In the genomic region with DNA sequence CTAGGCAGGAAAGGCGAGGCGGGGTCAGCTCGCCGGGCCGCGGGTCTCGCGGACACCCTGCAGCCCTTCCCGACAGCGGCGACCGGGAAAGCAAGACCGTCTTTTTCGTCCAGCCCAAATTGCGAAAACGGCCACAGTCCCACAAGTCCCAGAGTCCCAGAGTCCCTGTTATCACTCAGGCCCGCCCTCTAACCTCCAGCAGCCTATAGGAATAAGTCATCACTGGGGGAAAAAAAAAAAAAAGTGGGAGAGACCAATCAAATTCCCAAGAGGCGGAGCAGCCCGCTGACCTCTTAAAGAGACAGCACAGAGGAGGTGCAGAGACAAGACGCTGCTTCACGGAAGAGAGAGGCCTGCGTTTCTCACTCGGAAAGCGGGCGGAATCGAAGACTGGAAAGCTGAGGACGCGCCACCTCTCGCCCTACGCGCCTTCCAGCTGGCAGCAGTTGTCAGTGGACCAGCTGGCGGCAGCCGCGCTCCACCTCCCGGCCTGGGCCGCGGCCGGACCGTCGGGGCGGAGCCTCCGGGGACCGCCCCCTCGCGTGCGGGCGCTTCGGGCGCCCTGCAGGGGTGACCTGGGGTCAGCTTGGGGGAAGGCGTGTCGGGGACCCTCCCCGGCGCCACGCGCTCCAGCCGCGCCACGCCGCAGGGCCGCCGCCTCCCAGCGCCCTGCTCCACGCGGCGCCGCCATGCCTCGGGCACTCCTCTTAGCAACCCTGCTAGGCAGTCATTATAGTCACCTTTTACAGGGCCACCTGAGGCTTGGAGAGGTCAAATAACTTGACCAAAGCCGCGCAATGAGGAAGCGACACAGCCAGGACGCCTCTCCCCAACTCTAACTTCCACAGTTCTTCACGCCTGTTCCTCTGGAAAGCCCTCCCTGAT, we compare ENCODE assay signal across 8 cellular contexts. TPM values are rescaled to one million over a fixed set of nuclear protein-coding genes. Genes with fewer than 3 reads are reported as not detected.
DNase-seq lines count a peak whose midpoint lies in the region; ATAC-seq and TF ChIP-seq lines count a peak whose summit lies in the region.

A gene (minus strand): TSS at position 141 of the 885 bp plus-strand sequence. CDS start 10,587 bp downstream, outside the sequence.

- H3K36me3 ChIP-seq in BE2C (no peaks in the 10 kb centered on the region; the same call in 1 of the 2 replicates), kidney epithelial cell (ENCODE audit: control insufficient read depth, insufficient read depth, low read length) (peaks cover 1% of the 10 kb centered on the region)

- peak within 1 kb of the TSS; percentile 98 for H3K27ac Mint-ChIP-seq in chondrocyte (ENCODE audit: unreplicated experiment)

- ATAC-seq in HG03432 (IDR thresholded peaks at IDR 0.05; ENCODE audit: unreplicated experiment), result peak; percentile 77

- peak; percentile 61 for TF ChIP-seq POLR2A in GM19099 (IDR thresholded peaks at IDR 0.05; ENCODE audit: extremely low read depth, insufficient read length, low read depth)

- peak within 1 kb of the TSS; percentile 80 for H3K4me3 ChIP-seq in BE2C (ENCODE audit: low read depth, low read length)
- peak within 1 kb of the TSS; percentile 84 for H3K4me3 ChIP-seq in kidney epithelial cell (ENCODE audit: low read depth, low read length)

- peaks cover 32% of the 10 kb centered on the region for H3K4me1 Mint-ChIP-seq in chondrocyte (ENCODE audit: low read depth)

- H3K4me1 ChIP-seq in BE2C, result peaks cover 2% of the 10 kb centered on the region; the same call in 1 of the 2 replicates

- TF ChIP-seq CTCF in BE2C (IDR thresholded peaks at IDR 0.05; ENCODE audit: low read depth, low read length) (peak; percentile 20; the same call in 1 of the 2 replicates), chondrocyte (IDR thresholded peaks at IDR 0.05) (peak; percentile 70), kidney epithelial cell (IDR thresholded peaks at IDR 0.05; ENCODE audit: insufficient read depth, low read length, poor library complexity, severe bottlenecking) (peak; percentile 17)

- H3K9me3 ChIP-seq in BE2C, result no peaks in the 10 kb centered on the region

- H3K27me3 ChIP-seq in BE2C (no peaks in the 10 kb centered on the region), kidney epithelial cell (ENCODE audit: control insufficient read depth, insufficient read depth, low read length) (no peaks in the 10 kb centered on the region)

- H3K36me3 Mint-ChIP-seq in chondrocyte (ENCODE audit: low read depth), result no peaks in the 10 kb centered on the region

- H3K4me3 Mint-ChIP-seq in chondrocyte (ENCODE audit: unreplicated experiment), result peak within 1 kb of the TSS; percentile 92

- H3K9me3 Mint-ChIP-seq in chondrocyte (ENCODE audit: low read depth), result no peaks in the 10 kb centered on the region

- DNase-seq in BE2C (peak; percentile 93), NCI-H460 (ENCODE audit: extremely low read depth, low read depth) (peak; percentile 95), chondrocyte (ENCODE audit: low spot score) (no peak), kidney epithelial cell (ENCODE audit: low read depth) (peak; percentile 92)
- DNase-seq in activated CD4-positive, alpha-beta T cell treated with anti-CD3 and anti-CD28 coated beads for 24 hours (ENCODE audit: low read depth in 2 of 2), result peak; percentile 57 to 66
- DNase-seq in stimulated activated CD4-positive, alpha-beta T cell treated with anti-CD3 and anti-CD28 coated beads, Interleukin-15, amount 100 ng/mL, for 48 hours (ENCODE audit: low read depth in 2 of 2), result peak; percentile 67 to 75

- H3K27me3 Mint-ChIP-seq in chondrocyte (ENCODE audit: low read depth), result no peaks in the 10 kb centered on the region

RNA-seq across cellular contexts. Expression of the gene that starts here (rescaled TPM):
- 64.6 TPM for polyA plus RNA-seq in BE2C (2012; ENCODE audit: insufficient read depth, insufficient read length, low read depth)
- 20.6 and 27.9 TPM in 2 replicates for total RNA-seq in NCI-H460 (2014; rRNA removed; shearing (Covaris generic))
- 38.4 and 48.6 TPM in 2 replicates for polyA plus RNA-seq in NCI-H460 (2014; cell fraction: nucleus; rRNA removed)
- total RNA-seq in chondrocyte (32.5 to 40.3 TPM (median 37.2 TPM) in 3 replicates), kidney epithelial cell (92.3 and 95.2 TPM in 2 replicates)

Comparison
In these comparisons a context has a peak if more than half of its experiments do, and no peak if none do; other contexts are left out.
1. CTCF ChIP-seq: peak in every context shown above with its lines; median percentile 70 in chondrocyte; 20 in BE2C; 17 in kidney epithelial cell.